7 cellular contexts compared by ENCODE assay signal in genomic region chrX:318739-319578, GRCh38.
DNase-seq lines count a peak whose midpoint lies in the region; ATAC-seq lines count a peak whose summit lies in the region.

Gene GTPBP6, minus strand, starts transcription at chrX:318796. Its CDS starts 9 bp downstream, at chrX:318787.

- peak; percentile 100 for DNase-seq in T-helper 2 cell treated with Interferon-gamma antibody and Interleukin-4, amounts not matched to agents 5 μg/mL and 100 μg/mL, for 36 hours (ENCODE audit: low spot score)
- peak; percentile 95 to 100 for DNase-seq in central memory CD8-positive, alpha-beta T cell (ENCODE audit: low spot score in 2 of 2)
- peak; percentile 95 to 99 for DNase-seq in stimulated activated CD4-positive, alpha-beta T cell treated with anti-CD3 and anti-CD28 coated beads, Interleukin-2, amount 100 ng/mL, for 24 hours
- DNase-seq in NCI-H2196 treated with DMSO at 0.1 percent for 48 hours (lab: John Stamatoyannopoulos, UW; ENCODE audit: unreplicated experiment) = no peak

- H3K36me3 Mint-ChIP-seq in T-helper 2 cell treated with Interferon-gamma antibody and Interleukin-4, amounts not matched to agents 5 μg/mL and 100 μg/mL, for 36 hours (ENCODE audit: low read depth) = peaks cover 10% of the 10 kb centered on the region
- peaks cover 29% of the 10 kb centered on the region for H3K36me3 Mint-ChIP-seq in central memory CD8-positive, alpha-beta T cell (ENCODE audit: insufficient read depth)

- H3K27me3 Mint-ChIP-seq in T-helper 2 cell treated with Interferon-gamma antibody and Interleukin-4, amounts not matched to agents 5 μg/mL and 100 μg/mL, for 36 hours (ENCODE audit: low read depth) = peaks cover 6% of the 10 kb centered on the region
- H3K27me3 Mint-ChIP-seq in central memory CD8-positive, alpha-beta T cell = no peaks in the 10 kb centered on the region

- peak; percentile 85 for ATAC-seq in GM18909 (IDR thresholded peaks at IDR 0.05; ENCODE audit: poor library complexity, unreplicated experiment)
- peak; percentile 71 for ATAC-seq in HG03139 (IDR thresholded peaks at IDR 0.05; ENCODE audit: unreplicated experiment)
- peak; percentile 68 for ATAC-seq in central memory CD8-positive, alpha-beta T cell (replicated peaks; ENCODE audit: extremely low read depth, poor library complexity, severe bottlenecking)

- H3K9me3 Mint-ChIP-seq in T-helper 2 cell treated with Interferon-gamma antibody and Interleukin-4, amounts not matched to agents 5 μg/mL and 100 μg/mL, for 36 hours = no peaks in the 10 kb centered on the region
- H3K9me3 Mint-ChIP-seq in central memory CD8-positive, alpha-beta T cell = no peaks in the 10 kb centered on the region

- H3K4me3 Mint-ChIP-seq in T-helper 2 cell treated with Interferon-gamma antibody and Interleukin-4, amounts not matched to agents 5 μg/mL and 100 μg/mL, for 36 hours = peak within 1 kb of the TSS; percentile 88
- H3K4me3 Mint-ChIP-seq in central memory CD8-positive, alpha-beta T cell = peak within 1 kb of the TSS; percentile 78

- peak within 1 kb of the TSS; percentile 96 for H3K27ac ChIP-seq in layer of hippocampus (ENCODE audit: low read depth, low read length)

- peak within 1 kb of the TSS; percentile 96 for H3K27ac Mint-ChIP-seq in T-helper 2 cell treated with Interferon-gamma antibody and Interleukin-4, amounts not matched to agents 5 μg/mL and 100 μg/mL, for 36 hours
- H3K27ac Mint-ChIP-seq in central memory CD8-positive, alpha-beta T cell (ENCODE audit: low read depth) = peak within 1 kb of the TSS; percentile 95

- no peaks in the 10 kb centered on the region for H3K27me3 ChIP-seq in layer of hippocampus (ENCODE audit: control insufficient read depth, insufficient read depth, low read length)

- peaks cover 18% of the 10 kb centered on the region for H3K4me1 Mint-ChIP-seq in T-helper 2 cell treated with Interferon-gamma antibody and Interleukin-4, amounts not matched to agents 5 μg/mL and 100 μg/mL, for 36 hours (ENCODE audit: low read depth)
- H3K4me1 Mint-ChIP-seq in central memory CD8-positive, alpha-beta T cell = peaks cover 28% of the 10 kb centered on the region
